ENCODE assay signal across 9 cellular contexts in the genomic region with DNA sequence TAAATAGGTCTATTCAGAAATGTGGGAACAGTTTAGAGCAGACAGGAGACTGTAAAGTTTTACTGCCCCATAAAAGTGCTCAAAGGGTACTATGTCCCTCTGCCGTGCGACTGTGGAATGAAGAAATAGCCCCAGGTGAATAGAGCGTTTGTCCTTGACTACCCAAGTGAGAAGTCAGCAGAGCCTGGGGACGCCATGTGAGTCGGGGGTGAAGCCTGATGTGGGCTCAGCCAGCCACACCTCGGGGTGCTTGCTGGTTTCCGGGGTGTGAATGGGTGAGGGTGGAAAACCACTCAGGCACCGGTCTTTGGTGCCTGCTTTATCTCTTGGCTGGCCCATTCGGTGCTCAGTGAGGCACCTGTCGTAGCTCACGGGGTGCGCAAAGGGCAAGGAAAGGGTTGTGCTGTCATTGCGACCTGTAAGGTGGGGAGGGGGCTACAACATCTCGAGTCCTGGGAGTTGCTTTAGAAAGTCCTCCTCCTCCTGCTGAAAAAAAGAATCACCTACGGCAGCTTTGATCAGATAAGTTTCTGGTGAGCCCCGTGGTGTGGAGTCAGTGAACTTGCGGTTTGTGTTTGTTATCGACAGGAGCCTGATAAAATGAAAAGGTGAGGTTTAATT. TPM values are rescaled to one million over a fixed set of nuclear protein-coding genes. Genes with fewer than 3 reads are reported as not detected.
A peak's percentile ranks its signal among the peaks of the same experiment; 100 is the strongest.
DNase-seq lines count a peak whose midpoint lies in the region; ATAC-seq lines count a peak whose summit lies in the region.
"Had no signal": no experiment of that assay in that cellular context is flagged by ENCODE, and none has a peak within 500 bp of the region (broad histone marks: within the 10 kb centered on the region; RNA-seq: fewer than 3 reads in every experiment).

No MANE protein-coding gene starts in this region.

- H3K4me3 ChIP-seq in mesodermal cell (ENCODE audit: extremely low read depth, insufficient read depth, low read length, poor library complexity, severe bottlenecking), result peak overlapping the region; percentile 29

- H3K36me3 Mint-ChIP-seq in activated naive CD8-positive, alpha-beta T cell treated with anti-CD3 and anti-CD28 coated beads for 36 hours, result no peaks in the 10 kb centered on the region

- no peaks in the 10 kb centered on the region for H3K9me3 ChIP-seq in mesodermal cell (ENCODE audit: control insufficient read depth, low read length)

- H3K27ac ChIP-seq in mesodermal cell (ENCODE audit: low read depth, low read length, severe bottlenecking), result no peak overlapping the region
- H3K27ac ChIP-seq: HL-60 had no signal

- no peaks in the 10 kb centered on the region for H3K27me3 Mint-ChIP-seq in activated naive CD8-positive, alpha-beta T cell treated with anti-CD3 and anti-CD28 coated beads for 36 hours

- peak overlapping the region; percentile 34 for H3K4me3 Mint-ChIP-seq in activated naive CD8-positive, alpha-beta T cell treated with anti-CD3 and anti-CD28 coated beads for 36 hours

- H3K27ac Mint-ChIP-seq in activated naive CD8-positive, alpha-beta T cell treated with anti-CD3 and anti-CD28 coated beads for 36 hours, result no peak overlapping the region

- ATAC-seq in GM18520 (IDR thresholded peaks at IDR 0.05; ENCODE audit: unreplicated experiment) (peak; percentile 49), HG03469 (IDR thresholded peaks at IDR 0.05; ENCODE audit: unreplicated experiment) (no peak)

- H3K9me3 Mint-ChIP-seq in activated naive CD8-positive, alpha-beta T cell treated with anti-CD3 and anti-CD28 coated beads for 36 hours, result no peaks in the 10 kb centered on the region

- peaks cover 24% of the 10 kb centered on the region for H3K4me1 ChIP-seq in mesodermal cell (ENCODE audit: control insufficient read depth, insufficient read depth, low read length, poor library complexity, severe bottlenecking)

- DNase-seq in LoVo (ENCODE audit: low spot score), result peak; percentile 90
- DNase-seq in activated naive CD8-positive, alpha-beta T cell treated with anti-CD3 and anti-CD28 coated beads for 36 hours, result peak; percentile 21
- no peak for DNase-seq in SKM-1 (lab: John Stamatoyannopoulos, UW; ENCODE audit: unreplicated experiment)
- DNase-seq in NCI-H2227 treated with DMSO at 0.1 percent for 48 hours (lab: John Stamatoyannopoulos, UW), result no peak
- no peak for DNase-seq in NCI-H1092 treated with DMSO at 0.1 percent for 48 hours (lab: John Stamatoyannopoulos, UW)

- 8 to 17% methylated on average over 12 to 14 of the region's 18 CpGs for WGBS in mesodermal cell (ENCODE audit: insufficient coverage in 2 of 2), 2 experiments

- peaks cover 26% of the 10 kb centered on the region for H3K4me1 Mint-ChIP-seq in activated naive CD8-positive, alpha-beta T cell treated with anti-CD3 and anti-CD28 coated beads for 36 hours

- H3K36me3 ChIP-seq in mesodermal cell (ENCODE audit: control insufficient read depth, insufficient read depth, low read length), result no peaks in the 10 kb centered on the region

RNA-seq across cellular contexts. Expression of gene TRIM2, which starts 0.9 kb away (rescaled TPM):
- under 1 TPM; 0.54 to 0.76 TPM for total RNA-seq in activated naive CD8-positive, alpha-beta T cell treated with anti-CD3 and anti-CD28 coated beads for 36 hours
- 24.0 TPM for polyA plus RNA-seq in mesodermal cell (2013, experiment 1 of 2)
- 22.8 TPM for polyA plus RNA-seq in mesodermal cell (2013, experiment 2 of 2)

Comparison
In these comparisons a context has a peak if more than half of its experiments do, and no peak if none do; other contexts are left out.
1. DNase-seq: peak in LoVo (single experiment) and activated naive CD8-positive, alpha-beta T cell treated with anti-CD3 and anti-CD28 coated beads for 36 hours (single experiment); none in SKM-1 (single experiment), NCI-H2227 treated with DMSO at 0.1 percent for 48 hours (single experiment) and NCI-H1092 treated with DMSO at 0.1 percent for 48 hours (single experiment).